ENCODE assay signal across 1 cellular context in the genomic region with DNA sequence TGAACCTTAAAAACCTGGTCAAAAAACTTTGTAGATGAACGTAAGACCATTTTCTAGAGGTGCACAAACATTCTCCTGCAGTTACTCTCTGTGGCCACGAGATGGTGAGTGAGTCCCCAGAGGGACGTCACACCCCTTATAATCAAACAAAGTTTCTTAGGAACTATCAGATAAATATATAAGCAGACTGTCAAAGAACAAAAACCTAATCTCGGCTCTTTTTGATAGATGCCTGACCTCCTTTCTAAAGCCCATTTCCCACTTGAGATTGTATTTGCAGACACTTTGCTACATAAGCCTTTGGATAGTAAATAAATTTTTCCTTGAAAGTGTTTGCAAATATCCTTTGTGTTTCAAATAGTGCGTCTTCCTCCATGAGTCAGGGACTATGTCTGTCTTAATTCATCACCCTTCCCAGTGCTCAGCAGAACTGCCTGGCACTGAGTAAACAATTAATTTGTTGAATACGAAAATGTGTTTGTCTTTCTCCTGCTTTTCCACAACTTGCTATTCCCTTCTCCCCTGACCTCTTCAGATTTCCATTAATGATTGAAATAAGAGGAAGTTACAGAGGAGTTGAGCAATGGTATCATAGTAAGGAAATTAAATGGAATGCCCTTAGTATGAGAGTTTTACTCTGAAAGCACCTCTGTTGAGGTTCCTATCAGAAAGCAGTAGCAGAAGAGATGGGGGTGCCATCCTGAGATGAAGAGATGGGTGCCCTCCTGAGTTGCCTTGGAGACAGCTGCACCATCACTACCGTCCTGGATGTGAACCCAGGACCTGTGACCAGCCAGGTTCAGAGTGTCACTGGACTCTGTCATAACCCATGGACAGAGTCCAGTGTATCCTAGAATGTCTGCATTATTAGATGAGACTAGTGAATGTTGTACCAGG.
A peak's percentile ranks its signal among the peaks of the same experiment; 100 is the strongest.
TF ChIP-seq lines count a peak whose summit lies in the region.

No MANE protein-coding gene starts in this region.

TF ChIP-seq in HEK293, 187 proteins besides CTCF, POLR2A, EP300 and RAD21 (continued from another document):
- no peak for TF ChIP-seq ZBTB26 (tag by site-specific recombination; optimal IDR thresholded peaks at IDR 0.05)
- no peak for TF ChIP-seq ZBTB7A (tag by site-specific recombination; IDR thresholded peaks at IDR 0.05; ENCODE audit: low read depth)
- TF ChIP-seq, protein P1, sequence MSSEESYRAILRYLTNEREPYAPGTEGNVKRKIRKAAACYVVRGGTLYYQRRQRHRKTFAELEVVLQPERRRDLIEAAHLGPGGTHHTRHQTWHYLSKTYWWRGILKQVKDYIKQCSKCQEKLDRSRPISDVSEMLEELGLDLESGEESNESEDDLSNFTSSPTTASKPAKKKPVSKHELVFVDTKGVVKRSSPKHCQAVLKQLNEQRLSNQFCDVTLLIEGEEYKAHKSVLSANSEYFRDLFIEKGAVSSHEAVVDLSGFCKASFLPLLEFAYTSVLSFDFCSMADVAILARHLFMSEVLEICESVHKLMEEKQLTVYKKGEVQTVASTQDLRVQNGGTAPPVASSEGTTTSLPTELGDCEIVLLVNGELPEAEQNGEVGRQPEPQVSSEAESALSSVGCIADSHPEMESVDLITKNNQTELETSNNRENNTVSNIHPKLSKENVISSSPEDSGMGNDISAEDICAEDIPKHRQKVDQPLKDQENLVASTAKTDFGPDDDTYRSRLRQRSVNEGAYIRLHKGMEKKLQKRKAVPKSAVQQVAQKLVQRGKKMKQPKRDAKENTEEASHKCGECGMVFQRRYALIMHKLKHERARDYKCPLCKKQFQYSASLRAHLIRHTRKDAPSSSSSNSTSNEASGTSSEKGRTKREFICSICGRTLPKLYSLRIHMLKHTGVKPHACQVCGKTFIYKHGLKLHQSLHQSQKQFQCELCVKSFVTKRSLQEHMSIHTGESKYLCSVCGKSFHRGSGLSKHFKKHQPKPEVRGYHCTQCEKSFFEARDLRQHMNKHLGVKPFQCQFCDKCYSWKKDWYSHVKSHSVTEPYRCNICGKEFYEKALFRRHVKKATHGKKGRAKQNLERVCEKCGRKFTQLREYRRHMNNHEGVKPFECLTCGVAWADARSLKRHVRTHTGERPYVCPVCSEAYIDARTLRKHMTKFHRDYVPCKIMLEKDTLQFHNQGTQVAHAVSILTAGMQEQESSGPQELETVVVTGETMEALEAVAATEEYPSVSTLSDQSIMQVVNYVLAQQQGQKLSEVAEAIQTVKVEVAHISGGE (tag by site-specific recombination; conservative IDR thresholded peaks at IDR 0.05; ENCODE audit: low read depth), result no peak
- no peak for TF ChIP-seq ZIC2 (tag by site-specific recombination; IDR thresholded peaks at IDR 0.05)
- peak; percentile 46; the same call in 1 of the 2 replicates for TF ChIP-seq ZNF660 (tag by site-specific recombination; IDR thresholded peaks at IDR 0.05)
- peak; percentile 51; the same call in 1 of the 2 replicates for TF ChIP-seq KLF9 (tag by site-specific recombination; IDR thresholded peaks at IDR 0.05; ENCODE audit: low read depth)
- no peak for TF ChIP-seq HOXC10 (CRISPR knock-in tag; IDR thresholded peaks at IDR 0.05)
- TF ChIP-seq ZNF777 (tag by site-specific recombination; IDR thresholded peaks at IDR 0.05; ENCODE audit: borderline replicate concordance), result no peak
